In the genomic region with DNA sequence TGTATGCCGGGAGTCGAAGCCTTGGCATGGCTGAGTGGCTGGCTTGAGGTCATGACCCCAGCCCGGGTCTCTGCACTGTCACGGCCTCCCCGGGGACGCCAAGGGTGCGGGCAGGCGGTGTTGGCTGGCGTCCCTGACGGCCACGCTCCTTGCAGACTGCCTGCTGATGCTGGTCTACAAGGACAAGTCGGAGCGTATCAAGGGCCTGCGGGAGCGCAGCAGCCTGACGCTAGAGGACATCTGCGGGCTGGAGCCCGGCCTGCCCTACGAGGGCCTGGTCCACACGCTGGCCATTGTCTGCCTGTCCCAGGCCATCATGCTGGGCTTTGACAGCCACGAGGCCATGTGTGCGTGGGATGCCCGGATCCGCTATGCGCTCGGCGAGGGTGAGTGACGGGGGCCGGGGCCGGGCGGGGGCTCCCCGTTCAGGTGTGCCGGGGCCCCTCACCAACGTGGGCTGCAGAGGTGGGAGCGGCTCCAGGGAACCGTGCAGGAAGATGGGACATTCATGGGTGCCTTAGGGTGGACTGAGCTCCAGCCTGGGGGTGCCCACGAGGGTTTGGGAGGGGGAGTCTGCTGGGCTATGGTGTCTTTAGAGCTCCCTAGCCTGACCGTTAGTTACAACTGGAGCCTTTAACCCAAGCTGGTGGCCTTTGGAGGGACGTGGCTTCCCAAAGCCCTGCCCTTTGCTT, we compare ENCODE assay signal across 20 cellular contexts. TPM values are rescaled to one million over a fixed set of nuclear protein-coding genes. Genes with fewer than 3 reads are reported as not detected.
"Had no signal": no experiment of that assay in that cellular context is flagged by ENCODE, and none has a peak within 500 bp of the region (broad histone marks: within the 10 kb centered on the region; RNA-seq: fewer than 3 reads in every experiment).

No MANE protein-coding gene starts in this region.

- H3K27me3 ChIP-seq: cardiac muscle cell, colonic mucosa, vagina had no signal

- DNase-seq: activated CD4-positive, alpha-beta memory T cell treated with anti-CD3 and anti-CD28 coated beads, Interleukin-2, amount 10 ng/mL, durations not matched to agents 7 days and 5 days; activated CD4-positive, alpha-beta T cell treated with anti-CD3 and anti-CD28 coated beads for 36 hours; activated CD8-positive, alpha-beta memory T cell treated with anti-CD3 and anti-CD28 coated beads, Interleukin-2, amount 50 U/mL, for 48 hours; activated naive CD4-positive, alpha-beta T cell; activated naive CD8-positive, alpha-beta T cell treated with anti-CD3 and anti-CD28 coated beads, Interleukin-2, amount 50 U/mL, for 24 hours; colonic mucosa; effector CD4-positive, alpha-beta T cell; naive thymus-derived CD8-positive, alpha-beta T cell; T-cell; T1000 had no signal

- H3K36me3 ChIP-seq: cardiac muscle cell, colonic mucosa, vagina had no signal

- H3K36me3 Mint-ChIP-seq: naive thymus-derived CD8-positive, alpha-beta T cell; T-cell had no signal

- H3K4me1 ChIP-seq: colonic mucosa, vagina had no signal

- H3K9me3 Mint-ChIP-seq: activated CD4-positive, alpha-beta memory T cell treated with anti-CD3 and anti-CD28 coated beads, Interleukin-2, amount 10 ng/mL, durations not matched to agents 7 days and 5 days; activated naive CD8-positive, alpha-beta T cell treated with anti-CD3 and anti-CD28 coated beads, Interleukin-2, amount 50 U/mL, for 24 hours; activated T-helper 1 cell treated with anti-CD3 and anti-CD28 coated beads, Interleukin-12 subunit alpha, Interleukin-12 subunit beta, Interleukin-2, Interleukin-4 antibody, amounts not matched to agents 30 ng/mL and 10 ng/mL and 1 ng/mL, durations not matched to agents 14 hours and 24 hours and 36 hours; naive thymus-derived CD8-positive, alpha-beta T cell; T-cell had no signal

- H3K27ac ChIP-seq: cardiac muscle cell, colonic mucosa, skin epidermis, vagina had no signal

- H3K9me3 ChIP-seq: colonic mucosa, vagina had no signal

- H3K27ac Mint-ChIP-seq: activated CD4-positive, alpha-beta memory T cell treated with anti-CD3 and anti-CD28 coated beads, Interleukin-2, amount 10 ng/mL, durations not matched to agents 7 days and 5 days; activated CD4-positive, alpha-beta T cell treated with anti-CD3 and anti-CD28 coated beads for 36 hours; activated naive CD8-positive, alpha-beta T cell treated with anti-CD3 and anti-CD28 coated beads, Interleukin-2, amount 50 U/mL, for 24 hours; activated T-helper 1 cell treated with anti-CD3 and anti-CD28 coated beads, Interleukin-12 subunit alpha, Interleukin-12 subunit beta, Interleukin-2, Interleukin-4 antibody, amounts not matched to agents 30 ng/mL and 10 ng/mL and 1 ng/mL, durations not matched to agents 14 hours and 24 hours and 36 hours; naive thymus-derived CD8-positive, alpha-beta T cell; T-cell had no signal

- ATAC-seq: activated CD4-positive, alpha-beta T cell treated with anti-CD3 and anti-CD28 coated beads for 36 hours; activated naive CD8-positive, alpha-beta T cell treated with anti-CD3 and anti-CD28 coated beads, Interleukin-2, amount 50 U/mL, for 24 hours; naive thymus-derived CD8-positive, alpha-beta T cell; T-cell had no signal

- H3K4me3 ChIP-seq: cardiac muscle cell, colonic mucosa, skin epidermis, vagina had no signal

- H3K27me3 Mint-ChIP-seq: activated CD4-positive, alpha-beta memory T cell treated with anti-CD3 and anti-CD28 coated beads, Interleukin-2, amount 10 ng/mL, durations not matched to agents 7 days and 5 days; activated CD4-positive, alpha-beta T cell treated with anti-CD3 and anti-CD28 coated beads for 36 hours had no signal

- H3K4me3 Mint-ChIP-seq: activated CD4-positive, alpha-beta memory T cell treated with anti-CD3 and anti-CD28 coated beads, Interleukin-2, amount 10 ng/mL, durations not matched to agents 7 days and 5 days; activated CD4-positive, alpha-beta T cell treated with anti-CD3 and anti-CD28 coated beads for 36 hours; activated naive CD8-positive, alpha-beta T cell treated with anti-CD3 and anti-CD28 coated beads, Interleukin-2, amount 50 U/mL, for 24 hours; activated T-helper 1 cell treated with anti-CD3 and anti-CD28 coated beads, Interleukin-12 subunit alpha, Interleukin-12 subunit beta, Interleukin-2, Interleukin-4 antibody, amounts not matched to agents 30 ng/mL and 10 ng/mL and 1 ng/mL, durations not matched to agents 14 hours and 24 hours and 36 hours; naive thymus-derived CD8-positive, alpha-beta T cell; T-cell had no signal

- H3K4me1 Mint-ChIP-seq: activated CD4-positive, alpha-beta memory T cell treated with anti-CD3 and anti-CD28 coated beads, Interleukin-2, amount 10 ng/mL, durations not matched to agents 7 days and 5 days; activated CD4-positive, alpha-beta T cell treated with anti-CD3 and anti-CD28 coated beads for 36 hours; activated naive CD8-positive, alpha-beta T cell treated with anti-CD3 and anti-CD28 coated beads, Interleukin-2, amount 50 U/mL, for 24 hours; T-cell had no signal

RNA-seq across cellular contexts. Expression of a gene that starts 10.3 kb away (rescaled TPM):
- total RNA-seq: activated CD4-positive, alpha-beta memory T cell treated with anti-CD3 and anti-CD28 coated beads, Interleukin-2, amount 10 ng/mL, durations not matched to agents 7 days and 5 days; activated CD4-positive, alpha-beta T cell treated with anti-CD3 and anti-CD28 coated beads for 36 hours; activated T-helper 1 cell treated with anti-CD3 and anti-CD28 coated beads, Interleukin-12 subunit alpha, Interleukin-12 subunit beta, Interleukin-2, Interleukin-4 antibody, amounts not matched to agents 30 ng/mL and 10 ng/mL and 1 ng/mL, durations not matched to agents 14 hours and 24 hours and 36 hours; astrocyte; endothelial cell of umbilical vein; lung microvascular endothelial cell; naive thymus-derived CD8-positive, alpha-beta T cell; omental fat pad had no signal
- polyA plus RNA-seq: endothelial cell of umbilical vein, fibroblast of lung had no signal

RNA-seq across cellular contexts. Expression of a gene that starts 31.6 kb away (rescaled TPM):
- total RNA-seq: activated CD4-positive, alpha-beta memory T cell treated with anti-CD3 and anti-CD28 coated beads, Interleukin-2, amount 10 ng/mL, durations not matched to agents 7 days and 5 days; activated CD4-positive, alpha-beta T cell treated with anti-CD3 and anti-CD28 coated beads for 36 hours; activated T-helper 1 cell treated with anti-CD3 and anti-CD28 coated beads, Interleukin-12 subunit alpha, Interleukin-12 subunit beta, Interleukin-2, Interleukin-4 antibody, amounts not matched to agents 30 ng/mL and 10 ng/mL and 1 ng/mL, durations not matched to agents 14 hours and 24 hours and 36 hours; mononuclear cell; naive thymus-derived CD8-positive, alpha-beta T cell; omental fat pad; vagina had no signal
- polyA plus RNA-seq: fibroblast of lung; naive thymus-derived CD8-positive, alpha-beta T cell had no signal
